In the genomic region with DNA sequence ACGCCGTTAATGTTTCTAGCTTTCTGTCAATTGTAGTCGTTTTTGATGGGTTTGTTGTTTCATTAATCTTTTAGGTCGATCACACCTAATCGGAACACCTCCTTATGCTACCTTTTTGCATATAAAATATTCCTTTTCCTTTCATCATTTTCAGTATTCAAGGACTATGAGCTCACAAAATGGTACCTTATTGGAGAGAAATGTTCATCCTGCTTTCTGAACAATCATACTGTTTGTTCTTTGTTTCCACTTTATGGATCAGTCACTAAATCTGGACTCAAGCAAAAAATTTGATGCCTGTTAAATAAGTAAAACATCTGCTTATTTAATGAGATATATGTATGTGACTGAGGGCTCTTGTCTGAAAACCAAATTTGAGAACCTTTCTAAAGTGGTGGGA, we compare ENCODE assay signal across 11 cellular contexts. TPM values are rescaled to one million over a fixed set of nuclear protein-coding genes. Genes with fewer than 3 reads are reported as not detected.
DNase-seq lines count a peak whose midpoint lies in the region; ATAC-seq and TF ChIP-seq lines count a peak whose summit lies in the region.
"Had no signal": no experiment of that assay in that cellular context is flagged by ENCODE, and none has a peak within 500 bp of the region (broad histone marks: within the 10 kb centered on the region; RNA-seq: fewer than 3 reads in every experiment).

No MANE protein-coding gene starts in this region.

- H3K27me3 ChIP-seq in AG04450 (ENCODE audit: control insufficient read depth, insufficient read depth, low read length), result no peaks in the 10 kb centered on the region
- H3K27me3 ChIP-seq in HAP-1 (ENCODE audit: low read depth), result no peaks in the 10 kb centered on the region

- peak overlapping the region; percentile 96 for H3K4me3 Mint-ChIP-seq in activated T-helper 2 cell treated with anti-CD3 and anti-CD28 coated beads, Interferon-gamma antibody, Interleukin-2, Interleukin-4, amounts not matched to agents 10 μg/mL and 5 μg/mL and 100 μg/mL, durations not matched to agents 14 hours and 24 hours and 36 hours (ENCODE audit: low read depth)

- DNase-seq in AG04450 (ENCODE audit: low read depth, low spot score) (no peak), HAP-1 (ENCODE audit: low spot score in 2 of 2) (no peak), NOMO-1 (lab: John Stamatoyannopoulos, UW; ENCODE audit: unreplicated experiment in 2 of 2) (no peak), GOT3 (lab: John Stamatoyannopoulos, UW) (no peak)
- DNase-seq in activated T-helper 2 cell treated with anti-CD3 and anti-CD28 coated beads, Interferon-gamma antibody, Interleukin-2, Interleukin-4, amounts not matched to agents 10 μg/mL and 5 μg/mL and 100 μg/mL, durations not matched to agents 14 hours and 24 hours and 36 hours (ENCODE audit: low spot score), result no peak
- DNase-seq: GDM1, midbrain, NCI-H1105 had no signal

- intact Hi-C loops in activated T-helper 2 cell treated with anti-CD3 and anti-CD28 coated beads, Interferon-gamma antibody, Interleukin-2, Interleukin-4, amounts not matched to agents 10 μg/mL and 5 μg/mL and 100 μg/mL, durations not matched to agents 14 hours and 24 hours and 36 hours (cut with micrococcal nuclease), result loop anchor here (5.0 to 10.0 kb wide), 5 partner anchors 118 to 1475 kb away; a partner anchor contains a TSS

- H3K9me3 ChIP-seq in AG04450 (ENCODE audit: control insufficient read depth, insufficient read depth, low read length) (peaks cover 18% of the 10 kb centered on the region), HAP-1 (peaks cover 24% of the 10 kb centered on the region), iPS-18c (ENCODE audit: control insufficient read depth, insufficient read depth, low read length) (peaks cover 6% of the 10 kb centered on the region)

- H3K36me3 Mint-ChIP-seq in activated T-helper 2 cell treated with anti-CD3 and anti-CD28 coated beads, Interferon-gamma antibody, Interleukin-2, Interleukin-4, amounts not matched to agents 10 μg/mL and 5 μg/mL and 100 μg/mL, durations not matched to agents 14 hours and 24 hours and 36 hours (ENCODE audit: low read depth), result peaks cover 75% of the 10 kb centered on the region

- H3K27ac ChIP-seq in AG04450 (ENCODE audit: low read depth, low read length), result no peak overlapping the region

- in situ Hi-C loops in HAP-1 (cut with MboI; ENCODE audit: low sequenced_read_pairs), result loop anchor here (25.0 kb wide), 1 partner anchor 425 kb away; a partner anchor contains a TSS

- POLR2A ChIA-PET in AG04450 (lab: Yijun Ruan, JAX), result no interaction called here

- H3K4me3 ChIP-seq in AG04450 (ENCODE audit: low read depth, low read length) (peak overlapping the region; percentile 85), HAP-1 (peak overlapping the region; percentile 86), iPS-18c (ENCODE audit: insufficient read depth, low read depth, low read length) (peak overlapping the region; percentile 95)

- H3K9me3 Mint-ChIP-seq in activated T-helper 2 cell treated with anti-CD3 and anti-CD28 coated beads, Interferon-gamma antibody, Interleukin-2, Interleukin-4, amounts not matched to agents 10 μg/mL and 5 μg/mL and 100 μg/mL, durations not matched to agents 14 hours and 24 hours and 36 hours, result peaks cover 43% of the 10 kb centered on the region

- H3K4me1 ChIP-seq in HAP-1, result peaks cover 4% of the 10 kb centered on the region; the same call in 1 of the 2 replicates

- no peaks in the 10 kb centered on the region for H3K27me3 Mint-ChIP-seq in activated T-helper 2 cell treated with anti-CD3 and anti-CD28 coated beads, Interferon-gamma antibody, Interleukin-2, Interleukin-4, amounts not matched to agents 10 μg/mL and 5 μg/mL and 100 μg/mL, durations not matched to agents 14 hours and 24 hours and 36 hours (ENCODE audit: low read depth)

- CTCF ChIA-PET in AG04450 (lab: Charles Lee), result interaction anchor here (0.8 kb wide), 1 partner anchor 152 kb away, joined by 3 read pairs; no protein-coding TSS in a partner anchor

- H3K4me1 Mint-ChIP-seq in activated T-helper 2 cell treated with anti-CD3 and anti-CD28 coated beads, Interferon-gamma antibody, Interleukin-2, Interleukin-4, amounts not matched to agents 10 μg/mL and 5 μg/mL and 100 μg/mL, durations not matched to agents 14 hours and 24 hours and 36 hours (ENCODE audit: low read depth), result peaks cover 22% of the 10 kb centered on the region

- peaks cover 41% of the 10 kb centered on the region for H3K36me3 ChIP-seq in HAP-1 (replicated peaks)

- TF ChIP-seq CTCF in AG04450 (IDR thresholded peaks at IDR 0.05; ENCODE audit: low read depth, low read length), result no peak

- H3K27ac Mint-ChIP-seq in activated T-helper 2 cell treated with anti-CD3 and anti-CD28 coated beads, Interferon-gamma antibody, Interleukin-2, Interleukin-4, amounts not matched to agents 10 μg/mL and 5 μg/mL and 100 μg/mL, durations not matched to agents 14 hours and 24 hours and 36 hours, result peak overlapping the region; percentile 90

- no peak for ATAC-seq in GM19328 (IDR thresholded peaks at IDR 0.05; ENCODE audit: unreplicated experiment)
- no peak for ATAC-seq in GM19463 (IDR thresholded peaks at IDR 0.05; ENCODE audit: unreplicated experiment)

RNA-seq across cellular contexts. Expression of a gene that starts 1.1 kb away (rescaled TPM):
- polyA plus RNA-seq in AG04450 (2011; rRNA removed), result 2.1 and 3.6 TPM in 2 replicates
- 2.1 and 4.3 TPM in 2 replicates for polyA minus RNA-seq in AG04450 (2011; rRNA and poly(A)+ RNA removed)
- total RNA-seq in activated T-helper 2 cell treated with anti-CD3 and anti-CD28 coated beads, Interferon-gamma antibody, Interleukin-2, Interleukin-4, amounts not matched to agents 10 μg/mL and 5 μg/mL and 100 μg/mL, durations not matched to agents 14 hours and 24 hours and 36 hours, result 28.5 and 28.7 TPM in 2 replicates

RNA-seq across cellular contexts. Expression of a gene that starts 1.3 kb away (rescaled TPM):
- polyA plus RNA-seq in AG04450 (2011; rRNA removed), result 14.0 and 19.6 TPM in 2 replicates
- 12.9 and 19.1 TPM in 2 replicates for polyA minus RNA-seq in AG04450 (2011; rRNA and poly(A)+ RNA removed)
- 39.2 and 43.7 TPM in 2 replicates for total RNA-seq in activated T-helper 2 cell treated with anti-CD3 and anti-CD28 coated beads, Interferon-gamma antibody, Interleukin-2, Interleukin-4, amounts not matched to agents 10 μg/mL and 5 μg/mL and 100 μg/mL, durations not matched to agents 14 hours and 24 hours and 36 hours

RNA-seq across cellular contexts. Expression of a gene that starts 33.3 kb away (rescaled TPM):
- polyA plus RNA-seq in AG04450 (2011; rRNA removed), result 3.9 and 4.3 TPM in 2 replicates
- polyA minus RNA-seq in AG04450 (2011; rRNA and poly(A)+ RNA removed), result 6.4 and 7.2 TPM in 2 replicates
- total RNA-seq in activated T-helper 2 cell treated with anti-CD3 and anti-CD28 coated beads, Interferon-gamma antibody, Interleukin-2, Interleukin-4, amounts not matched to agents 10 μg/mL and 5 μg/mL and 100 μg/mL, durations not matched to agents 14 hours and 24 hours and 36 hours, result 1.1 and 1.3 TPM in 2 replicates

RNA-seq across cellular contexts. Expression of a gene that starts 50.2 kb away (rescaled TPM):
- polyA plus RNA-seq in AG04450 (2011; rRNA removed), result 3.0 and 4.0 TPM in 2 replicates
- 2.2 and 3.2 TPM in 2 replicates for polyA minus RNA-seq in AG04450 (2011; rRNA and poly(A)+ RNA removed)
- 0.27 and 0.62 TPM in 2 replicates for total RNA-seq in activated T-helper 2 cell treated with anti-CD3 and anti-CD28 coated beads, Interferon-gamma antibody, Interleukin-2, Interleukin-4, amounts not matched to agents 10 μg/mL and 5 μg/mL and 100 μg/mL, durations not matched to agents 14 hours and 24 hours and 36 hours
